Comparison of ENCODE assay signal across 1 cellular context in the genomic region with DNA sequence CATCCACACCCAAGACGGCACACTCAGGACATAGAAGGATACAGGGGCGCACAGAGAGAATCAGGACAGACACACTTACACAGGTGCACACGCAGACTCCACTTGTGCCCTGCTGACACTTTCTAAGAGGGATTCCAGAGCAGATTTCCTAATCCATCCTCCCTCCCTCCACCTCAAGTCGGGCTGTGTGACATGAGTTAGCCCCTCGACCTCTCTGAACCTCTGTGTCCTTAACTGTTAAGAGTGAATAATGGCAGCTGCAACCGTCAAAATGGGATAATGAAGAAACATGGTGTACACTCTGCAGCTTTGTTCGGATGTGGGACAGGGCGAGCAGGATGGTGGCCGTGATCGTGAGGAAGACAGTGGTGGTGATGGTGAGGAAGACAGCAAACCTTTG.
TF ChIP-seq lines count a peak whose summit lies in the region.

No MANE protein-coding gene starts in this region.

TF ChIP-seq in HepG2, 621 proteins besides CTCF, POLR2A, EP300 and RAD21:
- TF ChIP-seq PAF1 (CRISPR knock-in tag; IDR thresholded peaks at IDR 0.05) (no peak), ZNF768 (CRISPR knock-in tag; IDR thresholded peaks at IDR 0.05) (peak; percentile 88)
